8 cellular contexts compared by ENCODE assay signal in the genomic region with DNA sequence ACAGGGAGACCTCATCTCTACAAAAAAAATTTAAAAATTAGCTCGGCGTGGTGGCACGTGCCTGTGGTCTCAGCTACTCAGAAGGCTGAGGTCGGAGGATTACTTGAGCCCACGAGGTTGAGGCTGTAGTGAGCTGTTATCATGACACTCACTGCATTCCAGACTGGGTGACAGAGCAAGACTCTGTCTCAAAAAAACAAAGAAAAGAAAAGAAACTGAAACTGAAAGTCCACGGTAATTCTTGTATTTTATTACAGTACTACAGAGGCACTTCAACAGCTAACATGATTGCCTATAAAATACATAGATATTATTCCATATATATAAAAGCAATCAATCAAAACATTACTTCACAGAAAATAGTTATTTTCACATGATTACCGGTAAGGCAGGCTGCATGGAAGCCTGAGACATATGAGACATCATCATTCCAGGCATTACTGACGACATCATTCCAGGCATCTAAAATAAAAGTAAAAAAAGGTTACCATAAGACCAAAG. TPM values are rescaled to one million over a fixed set of nuclear protein-coding genes. Genes with fewer than 3 reads are reported as not detected.
DNase-seq lines count a peak whose midpoint lies in the region; ATAC-seq and TF ChIP-seq lines count a peak whose summit lies in the region.

No MANE protein-coding gene starts in this region.

- 57% methylated on average over 8 of the region's 8 CpGs for WGBS in SK-N-SH (ENCODE audit: low lambda C conversion rate)
- 37 to 63% (median 37%) methylated on average over 8 of the region's 8 CpGs for WGBS in ovary, 3 donors

- H4K20me1 ChIP-seq in SK-N-SH (ENCODE audit: insufficient read depth), result peaks cover 23% of the 10 kb centered on the region; the same call in 1 of the 2 replicates

- no peak for TF ChIP-seq RAD21 in SK-N-SH (IDR thresholded peaks at IDR 0.05; ENCODE audit: low read length)

- H2AFZ ChIP-seq in SK-N-SH (ENCODE audit: low read depth), result no peak overlapping the region; the same call in 1 of the 2 replicates

- CTCF ChIA-PET in SK-N-SH (lab: Yijun Ruan, JAX), result no interaction called here

- H3K9ac ChIP-seq in SK-N-SH, result peak overlapping the region; percentile 29; the same call in 1 of the 2 replicates

- intact Hi-C loops in ovary (cut with DNase I), result no loop called here

- no peaks in the 10 kb centered on the region for H3K9me2 ChIP-seq in SK-N-SH

- H3K9me3 ChIP-seq in SK-N-SH, result no peaks in the 10 kb centered on the region
- no peaks in the 10 kb centered on the region for H3K9me3 ChIP-seq in ovary

- no peak for TF ChIP-seq POLR2A in ovary (IDR thresholded peaks at IDR 0.05)

- H3K36me3 ChIP-seq in SK-N-SH (replicated peaks in 1 of 2; ENCODE audit: control insufficient read depth in 1 of 2, insufficient read depth in 2 of 2, low read length in 1 of 2) (peaks cover 28 to 54% of the 10 kb centered on the region in 2 experiments), ovary (no peaks in the 10 kb centered on the region)

- TF ChIP-seq CTCF in SK-N-SH (IDR thresholded peaks at IDR 0.05) (no peak), omental fat pad (IDR thresholded peaks at IDR 0.05) (no peak), ovary (IDR thresholded peaks at IDR 0.05) (no peak)

- TF ChIP-seq EP300 in SK-N-SH (IDR thresholded peaks at IDR 0.05; ENCODE audit: borderline replicate concordance in 1 of 2, low read depth in 1 of 2, low read length in 1 of 2) (no peak), ovary (IDR thresholded peaks at IDR 0.05) (no peak)

- H3K4me2 ChIP-seq in SK-N-SH, result peak overlapping the region; percentile 71

- H3K4me1 ChIP-seq in SK-N-SH (ENCODE audit: control insufficient read depth in 1 of 2, insufficient read depth in 2 of 2, low read depth in 1 of 2, low read length in 1 of 2) (peaks cover 0 to 9% of the 10 kb centered on the region in 2 experiments; a peak in 2 of 4 replicates), ovary (ENCODE audit: insufficient read depth) (no peaks in the 10 kb centered on the region)

- H3F3A ChIP-seq in SK-N-SH (replicated peaks; ENCODE audit: insufficient read depth), result peaks cover 37% of the 10 kb centered on the region

- POLR2A ChIA-PET in SK-N-SH (lab: Yijun Ruan, JAX), result no interaction called here

- H3K27ac ChIP-seq in SK-N-SH (ENCODE audit: low read depth in 2 of 2, low read length in 1 of 2), result peak overlapping the region; percentile 14 to 72; a peak in 2 of 4 replicates
- peak overlapping the region in 1 of 2 donors; percentile 0 for H3K27ac ChIP-seq in ovary

- H3K27me3 ChIP-seq in SK-N-SH (ENCODE audit: insufficient read depth) (no peaks in the 10 kb centered on the region), ovary (no peaks in the 10 kb centered on the region)

- peak overlapping the region; percentile 25 to 52; a peak in 3 of 4 replicates for H3K4me3 ChIP-seq in SK-N-SH (ENCODE audit: low read depth in 2 of 2, low read length in 1 of 2)
- no peak overlapping the region for H3K4me3 ChIP-seq in ovary

- DNase-seq in GM03348 (ENCODE audit: low spot score) (peak; percentile 26), SK-N-SH (no peak), dedifferentiated amniotic fluid mesenchymal stem cell (ENCODE audit: extremely low spot score) (peak; percentile 68), omental fat pad (ENCODE audit: low spot score) (no peak), SIG-M5 (lab: John Stamatoyannopoulos, UW) (no peak), ovary (no peak), NCI-H146 treated with DMSO at 0.1 percent for 48 hours (lab: John Stamatoyannopoulos, UW; ENCODE audit: unreplicated experiment) (no peak)

- H3K79me2 ChIP-seq in SK-N-SH (ENCODE audit: insufficient read depth), result peaks cover 81% of the 10 kb centered on the region

- ATAC-seq in HG02571 (IDR thresholded peaks at IDR 0.05; ENCODE audit: unreplicated experiment) (peak; percentile 64), omental fat pad (ENCODE audit: low FRiP score) (peak; percentile 87)

TF ChIP-seq in SK-N-SH, 30 proteins besides CTCF, POLR2A, EP300 and RAD21:
- TF ChIP-seq TCF12 (IDR thresholded peaks at IDR 0.05), result no peak
- TF ChIP-seq MAX (IDR thresholded peaks at IDR 0.05; ENCODE audit: low read depth), result 0 out of 2 replicates have a peak, but pooled peaks have one; percentile 53

RNA-seq across cellular contexts. Expression of gene PRPF40A, which starts 23.1 kb away (rescaled TPM):
- 49.5 and 55.8 TPM in 2 replicates for polyA plus RNA-seq in SK-N-SH (2012; rRNA removed)
- 46.8 and 53.2 TPM in 2 replicates for polyA plus RNA-seq in SK-N-SH (2012; cell fraction: cytosol; rRNA removed)
- polyA plus RNA-seq in SK-N-SH (2012; cell fraction: nucleus; rRNA removed), result 109 and 128 TPM in 2 replicates
- 100 to 1,000 TPM in 1 of 4 donors, 10 to 100 TPM in 3; 69.0 to 125 (median 81.7) TPM for total RNA-seq in omental fat pad
- 10 to 100 TPM; 55.0 to 81.9 (median 64.9) TPM for total RNA-seq in ovary
- polyA plus RNA-seq in ovary, result 10 to 100 TPM; 27.5 to 33.4 TPM

RNA-seq across cellular contexts. Expression of gene ARL6IP6, which starts 24.2 kb away (rescaled TPM):
- polyA plus RNA-seq in SK-N-SH (2012; rRNA removed) (25.8 and 31.6 TPM in 2 replicates), ovary (10 to 100 TPM; 13.2 to 18.3 TPM)
- 33.2 and 39.0 TPM in 2 replicates for polyA plus RNA-seq in SK-N-SH (2012; cell fraction: cytosol; rRNA removed)
- 18.3 and 27.6 TPM in 2 replicates for polyA plus RNA-seq in SK-N-SH (2012; cell fraction: nucleus; rRNA removed)
- total RNA-seq in omental fat pad (10 to 100 TPM; 12.6 to 25.9 (median 19.0) TPM), ovary (10 to 100 TPM; 11.1 to 38.6 (median 14.4) TPM)

Comparison
In these comparisons a context has a peak if more than half of its experiments do, and no peak if none do; other contexts are left out.
1. DNase-seq: peak in GM03348 (single experiment) and dedifferentiated amniotic fluid mesenchymal stem cell (single experiment); none in SK-N-SH (single experiment), omental fat pad (single experiment), SIG-M5 (single experiment), ovary (0 of 5) and NCI-H146 treated with DMSO at 0.1 percent for 48 hours (single experiment).